In genomic region chr15:40337597-40337996, GRCh38 we compare ENCODE assay signal across 12 cellular contexts. TPM values are rescaled to one million over a fixed set of nuclear protein-coding genes. Genes with fewer than 3 reads are reported as not detected.
DNase-seq lines count a peak whose midpoint lies in the region; ATAC-seq and TF ChIP-seq lines count a peak whose summit lies in the region.
"Had no signal": no experiment of that assay in that cellular context is flagged by ENCODE, and none has a peak within 500 bp of the region (broad histone marks: within the 10 kb centered on the region; RNA-seq: fewer than 3 reads in every experiment).

No MANE protein-coding gene starts in this region.

- DNase-seq in AG04449 (ENCODE audit: low read depth, low spot score): no peak
- DNase-seq in MM.1S: no peak
- no peak for DNase-seq in retinal pigment epithelial cell (ENCODE audit: low read depth)
- DNase-seq in mesothelial cell of epicardium (ENCODE audit: low spot score in 2 of 2, unreplicated experiment in 2 of 2): no peak
- no peak for DNase-seq in EL
- no peak for DNase-seq in activated T-helper 2 cell treated with anti-CD3 and anti-CD28 coated beads, Interferon-gamma antibody, Interleukin-2, Interleukin-4, amounts not matched to agents 10 μg/mL and 5 μg/mL and 100 μg/mL, durations not matched to agents 14 hours and 24 hours and 36 hours (ENCODE audit: low spot score)
- DNase-seq: foreskin keratinocyte had no signal

- ATAC-seq in HG03280 (IDR thresholded peaks at IDR 0.05; ENCODE audit: unreplicated experiment): no peak

- H3K27me3 ChIP-seq in MM.1S (replicated peaks; ENCODE audit: insufficient read depth, low read length) (no peaks in the 10 kb centered on the region), endocrine pancreas (ENCODE audit: control insufficient read depth, insufficient read depth, low read length) (no peaks in the 10 kb centered on the region)
- H3K27me3 ChIP-seq: BE2C, foreskin keratinocyte had no signal

- no peak overlapping the region for H3K27ac Mint-ChIP-seq in mesothelial cell of epicardium
- H3K27ac Mint-ChIP-seq in activated T-helper 2 cell treated with anti-CD3 and anti-CD28 coated beads, Interferon-gamma antibody, Interleukin-2, Interleukin-4, amounts not matched to agents 10 μg/mL and 5 μg/mL and 100 μg/mL, durations not matched to agents 14 hours and 24 hours and 36 hours: no peak overlapping the region
- H3K27ac Mint-ChIP-seq: progenitor cell of endocrine pancreas had no signal

- H3K79me2 ChIP-seq in MM.1S (ENCODE audit: low read length): no peaks in the 10 kb centered on the region

- H3K4me3 ChIP-seq in AG04449 (ENCODE audit: low read depth, low read length): peak overlapping the region; percentile 48
- no peak overlapping the region for H3K4me3 ChIP-seq in MM.1S (ENCODE audit: low read length)
- H3K4me3 ChIP-seq in endocrine pancreas (ENCODE audit: control insufficient read depth, insufficient read depth, low read length): no peak overlapping the region
- H3K4me3 ChIP-seq in retinal pigment epithelial cell (ENCODE audit: low read length): peak overlapping the region; percentile 64

- no peak overlapping the region for H3K9ac ChIP-seq in MM.1S (ENCODE audit: low read length)
- H3K9ac ChIP-seq in endocrine pancreas (ENCODE audit: control insufficient read depth, insufficient read depth, low read length): peak overlapping the region; percentile 40

- H3K9me3 Mint-ChIP-seq in mesothelial cell of epicardium: no peaks in the 10 kb centered on the region
- no peaks in the 10 kb centered on the region for H3K9me3 Mint-ChIP-seq in activated T-helper 2 cell treated with anti-CD3 and anti-CD28 coated beads, Interferon-gamma antibody, Interleukin-2, Interleukin-4, amounts not matched to agents 10 μg/mL and 5 μg/mL and 100 μg/mL, durations not matched to agents 14 hours and 24 hours and 36 hours

- H3K4me3 Mint-ChIP-seq in mesothelial cell of epicardium: no peak overlapping the region
- no peak overlapping the region for H3K4me3 Mint-ChIP-seq in activated T-helper 2 cell treated with anti-CD3 and anti-CD28 coated beads, Interferon-gamma antibody, Interleukin-2, Interleukin-4, amounts not matched to agents 10 μg/mL and 5 μg/mL and 100 μg/mL, durations not matched to agents 14 hours and 24 hours and 36 hours (ENCODE audit: low read depth)

- no peaks in the 10 kb centered on the region for H3K36me3 Mint-ChIP-seq in mesothelial cell of epicardium
- H3K36me3 Mint-ChIP-seq in activated T-helper 2 cell treated with anti-CD3 and anti-CD28 coated beads, Interferon-gamma antibody, Interleukin-2, Interleukin-4, amounts not matched to agents 10 μg/mL and 5 μg/mL and 100 μg/mL, durations not matched to agents 14 hours and 24 hours and 36 hours (ENCODE audit: low read depth): no peaks in the 10 kb centered on the region

- TF ChIP-seq CTCF in AG04449 (IDR thresholded peaks at IDR 0.05; ENCODE audit: insufficient read depth, low read length, missing control alignments) (no peak), MM.1S (IDR thresholded peaks at IDR 0.05; ENCODE audit: low read length) (no peak), retinal pigment epithelial cell (conservative IDR thresholded peaks at IDR 0.05; ENCODE audit: low read depth, low read length) (no peak), mesothelial cell of epicardium (IDR thresholded peaks at IDR 0.05; ENCODE audit: unreplicated experiment) (no peak)

- H3F3A ChIP-seq in MM.1S (ENCODE audit: insufficient read depth, low read length): no peaks in the 10 kb centered on the region

- peak overlapping the region; percentile 49; the same call in 1 of the 2 replicates for H3K4me2 ChIP-seq in MM.1S (ENCODE audit: low read depth, low read length)

- CTCF ChIA-PET in AG04449 (lab: Yijun Ruan, JAX): interaction anchor here (1.0 to 21.8 kb wide), 17 partner anchors 9 to 120 kb away, joined by 3 to 385 read pairs (median 6); partner anchors contain the start of genes DISP2, INAFM2, KNSTRN and PHGR1

- no peaks in the 10 kb centered on the region for H3K27me3 Mint-ChIP-seq in mesothelial cell of epicardium (ENCODE audit: low read depth)
- no peaks in the 10 kb centered on the region for H3K27me3 Mint-ChIP-seq in activated T-helper 2 cell treated with anti-CD3 and anti-CD28 coated beads, Interferon-gamma antibody, Interleukin-2, Interleukin-4, amounts not matched to agents 10 μg/mL and 5 μg/mL and 100 μg/mL, durations not matched to agents 14 hours and 24 hours and 36 hours (ENCODE audit: low read depth)

- H3K9me3 ChIP-seq in MM.1S (replicated peaks; ENCODE audit: insufficient read depth, low read length) (no peaks in the 10 kb centered on the region), endocrine pancreas (ENCODE audit: control insufficient read depth, low read length) (no peaks in the 10 kb centered on the region)
- H3K9me3 ChIP-seq: BE2C had no signal

- H2AFZ ChIP-seq in MM.1S (ENCODE audit: low read length): peak overlapping the region; percentile 58; the same call in 1 of the 2 replicates

- H4K20me1 ChIP-seq in MM.1S (ENCODE audit: insufficient read depth, low read length): no peaks in the 10 kb centered on the region

- peaks cover 73% of the 10 kb centered on the region for H3K4me1 Mint-ChIP-seq in mesothelial cell of epicardium
- H3K4me1 Mint-ChIP-seq in activated T-helper 2 cell treated with anti-CD3 and anti-CD28 coated beads, Interferon-gamma antibody, Interleukin-2, Interleukin-4, amounts not matched to agents 10 μg/mL and 5 μg/mL and 100 μg/mL, durations not matched to agents 14 hours and 24 hours and 36 hours (ENCODE audit: low read depth): peaks cover 10% of the 10 kb centered on the region

- H3K4me1 ChIP-seq in MM.1S (ENCODE audit: low read length) (peaks cover 12% of the 10 kb centered on the region; the same call in 1 of the 2 replicates), endocrine pancreas (ENCODE audit: control insufficient read depth, insufficient read depth, low read length) (no peaks in the 10 kb centered on the region)

- no peaks in the 10 kb centered on the region for H3K9me2 ChIP-seq in MM.1S (replicated peaks; ENCODE audit: insufficient read depth, low read length)

- POLR2A ChIA-PET in AG04449 (lab: Yijun Ruan, JAX): interaction anchor here (5.2 kb wide), 1 partner anchor 8 kb away, joined by 81 read pairs; no protein-coding TSS in a partner anchor

- intact Hi-C loops in activated T-helper 2 cell treated with anti-CD3 and anti-CD28 coated beads, Interferon-gamma antibody, Interleukin-2, Interleukin-4, amounts not matched to agents 10 μg/mL and 5 μg/mL and 100 μg/mL, durations not matched to agents 14 hours and 24 hours and 36 hours (cut with micrococcal nuclease): no loop called here

- H3K27ac ChIP-seq in MM.1S (ENCODE audit: low read length): no peak overlapping the region
- H3K27ac ChIP-seq: foreskin keratinocyte had no signal

- H3K36me3 ChIP-seq in MM.1S (replicated peaks; ENCODE audit: insufficient read depth, low read length): no peaks in the 10 kb centered on the region
- H3K36me3 ChIP-seq in endocrine pancreas (ENCODE audit: control insufficient read depth, insufficient read depth, low read length): no peaks in the 10 kb centered on the region
- H3K36me3 ChIP-seq: BE2C had no signal

RNA-seq across cellular contexts. Expression of gene CCDC9B, which starts 3.1 kb away (rescaled TPM):
- 23.4 to 26.9 TPM (median 26.1 TPM) in 3 replicates for total RNA-seq in mesothelial cell of epicardium
- 0.34 and 0.41 TPM in 2 replicates for total RNA-seq in activated T-helper 2 cell treated with anti-CD3 and anti-CD28 coated beads, Interferon-gamma antibody, Interleukin-2, Interleukin-4, amounts not matched to agents 10 μg/mL and 5 μg/mL and 100 μg/mL, durations not matched to agents 14 hours and 24 hours and 36 hours

RNA-seq across cellular contexts. Expression of gene PHGR1, which starts 13.2 kb away (rescaled TPM):
- 0.93 TPM in 1 of 3 replicates, not detected in the others for total RNA-seq in mesothelial cell of epicardium
- not detected in 2 replicates for total RNA-seq in activated T-helper 2 cell treated with anti-CD3 and anti-CD28 coated beads, Interferon-gamma antibody, Interleukin-2, Interleukin-4, amounts not matched to agents 10 μg/mL and 5 μg/mL and 100 μg/mL, durations not matched to agents 14 hours and 24 hours and 36 hours
- total RNA-seq: foreskin keratinocyte, urinary bladder had no signal

RNA-seq across cellular contexts. Expression of gene INAFM2, which starts 14.1 kb away (rescaled TPM):
- 19.2 to 23.1 TPM (median 21.9 TPM) in 3 replicates for total RNA-seq in mesothelial cell of epicardium
- 16.7 and 17.9 TPM in 2 replicates for total RNA-seq in activated T-helper 2 cell treated with anti-CD3 and anti-CD28 coated beads, Interferon-gamma antibody, Interleukin-2, Interleukin-4, amounts not matched to agents 10 μg/mL and 5 μg/mL and 100 μg/mL, durations not matched to agents 14 hours and 24 hours and 36 hours

RNA-seq across cellular contexts. Expression of gene DISP2, which starts 20.4 kb away (rescaled TPM):
- total RNA-seq in mesothelial cell of epicardium: 0.57 to 0.76 TPM (median 0.64 TPM) in 3 replicates
- 0.05 and 0.39 TPM in 2 replicates for total RNA-seq in activated T-helper 2 cell treated with anti-CD3 and anti-CD28 coated beads, Interferon-gamma antibody, Interleukin-2, Interleukin-4, amounts not matched to agents 10 μg/mL and 5 μg/mL and 100 μg/mL, durations not matched to agents 14 hours and 24 hours and 36 hours

RNA-seq across cellular contexts. Expression of gene PLCB2, which starts 29.9 kb away (rescaled TPM):
- 9.8 to 11.5 TPM (median 10.7 TPM) in 3 replicates for total RNA-seq in mesothelial cell of epicardium
- 96.3 and 98.9 TPM in 2 replicates for total RNA-seq in activated T-helper 2 cell treated with anti-CD3 and anti-CD28 coated beads, Interferon-gamma antibody, Interleukin-2, Interleukin-4, amounts not matched to agents 10 μg/mL and 5 μg/mL and 100 μg/mL, durations not matched to agents 14 hours and 24 hours and 36 hours

Comparison
In these comparisons a context has a peak if more than half of its experiments do, and no peak if none do; other contexts are left out.
1. H3K4me3 ChIP-seq: peak in AG04449 (single experiment) and retinal pigment epithelial cell (single experiment); none in MM.1S (single experiment) and endocrine pancreas (single experiment).
2. RNA of gene CCDC9B, which starts 3.1 kb away (total RNA-seq): 23.4 to 26.9 TPM in mesothelial cell of epicardium; 0.34 to 0.41 TPM in activated T-helper 2 cell treated with anti-CD3 and anti-CD28 coated beads, Interferon-gamma antibody, Interleukin-2, Interleukin-4, amounts not matched to agents 10 μg/mL and 5 μg/mL and 100 μg/mL, durations not matched to agents 14 hours and 24 hours and 36 hours; every median in the first group is over 10 times any median in the second.